ENCODE assay signal across 22 cellular contexts in genomic region chr9:86703346-86703745, GRCh38.
"Had no signal": no experiment of that assay in that cellular context is flagged by ENCODE, and none has a peak within 500 bp of the region (broad histone marks: within the 10 kb centered on the region; RNA-seq: fewer than 3 reads in every experiment).

No MANE protein-coding gene starts in this region.

- H3K4me1 ChIP-seq: prostate gland, upper lobe of right lung had no signal

- ATAC-seq: activated CD8-positive, alpha-beta T cell treated with anti-CD3 and anti-CD28 coated beads, Interleukin-2, amount 10 ng/mL, durations not matched to agents 7 days and 5 days; activated naive CD4-positive, alpha-beta T cell treated with anti-CD3 and anti-CD28 coated beads, Interleukin-2, amount 50 U/mL, for 72 hours; gastrocnemius medialis; left ventricle myocardium superior; stimulated activated naive CD8-positive, alpha-beta T cell treated with anti-CD3 and anti-CD28 coated beads, Interleukin-15, Interleukin-2, amounts not matched to agents 100 U/mL and 50 U/mL, for 24 hours; T-cell; upper lobe of right lung had no signal

- H3K4me3 ChIP-seq: ascending aorta, breast epithelium, gastrocnemius medialis, prostate gland, upper lobe of right lung had no signal

- FAIRE-seq: islet of Langerhans, TTC549 had no signal

- H3K27me3 ChIP-seq: ascending aorta, breast epithelium, gastrocnemius medialis, upper lobe of right lung had no signal

- DNase-seq: activated CD4-positive, alpha-beta T cell treated with anti-CD3 and anti-CD28 coated beads, Interleukin-2, amount 10 ng/mL, durations not matched to agents 7 days and 5 days; activated CD4-positive, CD25-positive, alpha-beta regulatory T cell treated with anti-CD3 and anti-CD28 coated beads, Interleukin-2, amount 50 U/mL, for 72 hours; activated CD8-positive, alpha-beta T cell treated with anti-CD3 and anti-CD28 coated beads, Interleukin-2, amount 10 ng/mL, durations not matched to agents 7 days and 5 days; activated T-cell treated with anti-CD3 and anti-CD28 coated beads, Interleukin-2, amount 50 U/mL, for 1 hour; cerebellar nuclear complex; cortex of kidney; gastrocnemius medialis; hypothalamus; left ventricle myocardium superior; midbrain; natural killer cell; stimulated activated CD4-positive, alpha-beta T cell treated with anti-CD3 and anti-CD28 coated beads, Interleukin-4, amount 100 ng/mL, for 24 hours; stimulated activated naive CD8-positive, alpha-beta T cell treated with anti-CD3 and anti-CD28 coated beads, Interleukin-15, Interleukin-2, amounts not matched to agents 100 U/mL and 50 U/mL, for 24 hours; T-cell; upper lobe of right lung; WERI-Rb-1 had no signal

- H3K36me3 ChIP-seq: ascending aorta, breast epithelium, gastrocnemius medialis, prostate gland, upper lobe of right lung, WERI-Rb-1 had no signal

- H3K27ac ChIP-seq: ascending aorta, breast epithelium, gastrocnemius medialis, prostate gland, upper lobe of right lung, WERI-Rb-1 had no signal

- H3K9me3 ChIP-seq: ascending aorta, breast epithelium, gastrocnemius medialis, prostate gland, upper lobe of right lung had no signal
